1 cellular context compared by ENCODE assay signal in genomic region chr2:48450936-48451602, GRCh38.
TF ChIP-seq lines count a peak whose summit lies in the region.

No MANE protein-coding gene starts in this region.

TF ChIP-seq in HepG2, 621 proteins besides CTCF, POLR2A, EP300 and RAD21 (continued from another document):
- no peak for TF ChIP-seq ZNF503 (CRISPR knock-in tag; IDR thresholded peaks at IDR 0.05)
- TF ChIP-seq ZSCAN30 (CRISPR knock-in tag; IDR thresholded peaks at IDR 0.05) = no peak
- no peak for TF ChIP-seq ZNF441 (CRISPR knock-in tag; IDR thresholded peaks at IDR 0.05; ENCODE audit: borderline replicate concordance)
- TF ChIP-seq DPF2 (CRISPR knock-in tag; IDR thresholded peaks at IDR 0.05; ENCODE audit: borderline replicate concordance, low read depth) = 0 out of 2 replicates have a peak, but pooled peaks have one; percentile 20
- TF ChIP-seq AGO2 (optimal IDR thresholded peaks at IDR 0.05; ENCODE audit: low read depth, low read length) = no peak
- TF ChIP-seq ZMYM4 (CRISPR knock-in tag; IDR thresholded peaks at IDR 0.05) = no peak
- peak; percentile 96 for TF ChIP-seq PPARG (CRISPR knock-in tag; conservative IDR thresholded peaks at IDR 0.05)
- no peak for TF ChIP-seq ZFP62 (CRISPR knock-in tag; IDR thresholded peaks at IDR 0.05)
- TF ChIP-seq ZNF230 (CRISPR knock-in tag; IDR thresholded peaks at IDR 0.05) = no peak
- peak; percentile 40; the same call in 1 of the 2 replicates for TF ChIP-seq FOXP4 (CRISPR knock-in tag; IDR thresholded peaks at IDR 0.05)
- TF ChIP-seq NCOA2 (CRISPR knock-in tag; IDR thresholded peaks at IDR 0.05) = peak; percentile 40; the same call in 1 of the 2 replicates
- TF ChIP-seq LCORL (IDR thresholded peaks at IDR 0.05) = no peak
- peak; percentile 40; the same call in 1 of the 2 replicates for TF ChIP-seq LCORL (CRISPR knock-in tag; IDR thresholded peaks at IDR 0.05)
- TF ChIP-seq FOSL1 (CRISPR knock-in tag; IDR thresholded peaks at IDR 0.05; ENCODE audit: borderline replicate concordance) = no peak
- TF ChIP-seq HOMEZ (CRISPR knock-in tag; IDR thresholded peaks at IDR 0.05; ENCODE audit: low read depth) = peak; percentile 60; the same call in 1 of the 2 replicates
- no peak for TF ChIP-seq NAIF1 (CRISPR knock-in tag; IDR thresholded peaks at IDR 0.05; ENCODE audit: borderline replicate concordance)
- TF ChIP-seq NR2C2 (CRISPR knock-in tag; IDR thresholded peaks at IDR 0.05; ENCODE audit: borderline replicate concordance) = no peak
- no peak for TF ChIP-seq ZBTB38 (CRISPR knock-in tag; IDR thresholded peaks at IDR 0.05)
- TF ChIP-seq HNF4G (IDR thresholded peaks at IDR 0.05; ENCODE audit: borderline replicate concordance, low read depth, low read length) = peak; percentile 45; the same call in 1 of the 2 replicates
- TF ChIP-seq HNF4G (CRISPR knock-in tag; IDR thresholded peaks at IDR 0.05; ENCODE audit: borderline replicate concordance, low read depth) = no peak
- no peak for TF ChIP-seq KIAA2018 (CRISPR knock-in tag; IDR thresholded peaks at IDR 0.05; ENCODE audit: borderline replicate concordance)
- no peak for TF ChIP-seq YEATS4 (CRISPR knock-in tag; IDR thresholded peaks at IDR 0.05; ENCODE audit: borderline replicate concordance)
- peak; percentile 58 for TF ChIP-seq RARA (CRISPR knock-in tag; IDR thresholded peaks at IDR 0.05)
- TF ChIP-seq ETV5 (CRISPR knock-in tag; IDR thresholded peaks at IDR 0.05; ENCODE audit: borderline replicate concordance) = peak; percentile 39; the same call in 1 of the 2 replicates
- TF ChIP-seq ZNF615 (CRISPR knock-in tag; IDR thresholded peaks at IDR 0.05; ENCODE audit: borderline replicate concordance) = no peak
- peak; percentile 19; the same call in 1 of the 2 replicates for TF ChIP-seq BCL6 (CRISPR knock-in tag; IDR thresholded peaks at IDR 0.05)
- TF ChIP-seq ZNF616 (CRISPR knock-in tag; IDR thresholded peaks at IDR 0.05; ENCODE audit: low read depth) = no peak
- TF ChIP-seq ZBTB43 (CRISPR knock-in tag; conservative IDR thresholded peaks at IDR 0.05) = no peak
- peak; percentile 30; the same call in 1 of the 2 replicates for TF ChIP-seq ZNF331 (CRISPR knock-in tag; IDR thresholded peaks at IDR 0.05)
- TF ChIP-seq ZNF652 (CRISPR knock-in tag; IDR thresholded peaks at IDR 0.05; ENCODE audit: borderline replicate concordance, low read depth) = peak; percentile 90
- peak; percentile 65; the same call in 1 of the 2 replicates for TF ChIP-seq ZBTB7B (CRISPR knock-in tag; IDR thresholded peaks at IDR 0.05)
- no peak for TF ChIP-seq REL (CRISPR knock-in tag; conservative IDR thresholded peaks at IDR 0.05)
- peak; percentile 56; the same call in 1 of the 2 replicates for TF ChIP-seq ZBED4 (CRISPR knock-in tag; IDR thresholded peaks at IDR 0.05; ENCODE audit: borderline replicate concordance)
